ENCODE assay signal across 1 cellular context in the genomic region with DNA sequence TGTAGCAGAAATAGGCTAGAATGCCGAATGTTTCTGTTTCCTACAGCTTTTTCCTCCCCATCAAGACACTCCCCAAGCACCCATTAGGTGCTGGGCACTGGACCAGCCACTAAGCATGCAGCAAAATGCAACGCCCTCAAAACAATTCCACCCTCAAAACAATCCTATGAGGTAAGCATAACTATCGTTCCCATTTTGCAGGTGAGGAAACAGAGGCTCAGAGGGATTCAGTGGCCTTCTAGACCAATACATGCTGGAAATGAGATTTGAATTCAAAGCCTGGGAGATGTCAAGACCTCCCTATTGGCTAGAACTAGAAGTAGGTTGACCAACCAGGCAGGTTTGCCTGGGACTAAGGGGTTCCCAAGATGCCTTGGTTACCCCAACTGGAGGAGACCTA.
TF ChIP-seq lines count a peak whose summit lies in the region.

No MANE protein-coding gene starts in this region.

TF ChIP-seq in HepG2, 621 proteins besides CTCF, POLR2A, EP300 and RAD21:
- TF ChIP-seq CCDC6 (CRISPR knock-in tag; IDR thresholded peaks at IDR 0.05) = peak; percentile 25; the same call in 1 of the 2 replicates
- TF ChIP-seq, protein P1, sequence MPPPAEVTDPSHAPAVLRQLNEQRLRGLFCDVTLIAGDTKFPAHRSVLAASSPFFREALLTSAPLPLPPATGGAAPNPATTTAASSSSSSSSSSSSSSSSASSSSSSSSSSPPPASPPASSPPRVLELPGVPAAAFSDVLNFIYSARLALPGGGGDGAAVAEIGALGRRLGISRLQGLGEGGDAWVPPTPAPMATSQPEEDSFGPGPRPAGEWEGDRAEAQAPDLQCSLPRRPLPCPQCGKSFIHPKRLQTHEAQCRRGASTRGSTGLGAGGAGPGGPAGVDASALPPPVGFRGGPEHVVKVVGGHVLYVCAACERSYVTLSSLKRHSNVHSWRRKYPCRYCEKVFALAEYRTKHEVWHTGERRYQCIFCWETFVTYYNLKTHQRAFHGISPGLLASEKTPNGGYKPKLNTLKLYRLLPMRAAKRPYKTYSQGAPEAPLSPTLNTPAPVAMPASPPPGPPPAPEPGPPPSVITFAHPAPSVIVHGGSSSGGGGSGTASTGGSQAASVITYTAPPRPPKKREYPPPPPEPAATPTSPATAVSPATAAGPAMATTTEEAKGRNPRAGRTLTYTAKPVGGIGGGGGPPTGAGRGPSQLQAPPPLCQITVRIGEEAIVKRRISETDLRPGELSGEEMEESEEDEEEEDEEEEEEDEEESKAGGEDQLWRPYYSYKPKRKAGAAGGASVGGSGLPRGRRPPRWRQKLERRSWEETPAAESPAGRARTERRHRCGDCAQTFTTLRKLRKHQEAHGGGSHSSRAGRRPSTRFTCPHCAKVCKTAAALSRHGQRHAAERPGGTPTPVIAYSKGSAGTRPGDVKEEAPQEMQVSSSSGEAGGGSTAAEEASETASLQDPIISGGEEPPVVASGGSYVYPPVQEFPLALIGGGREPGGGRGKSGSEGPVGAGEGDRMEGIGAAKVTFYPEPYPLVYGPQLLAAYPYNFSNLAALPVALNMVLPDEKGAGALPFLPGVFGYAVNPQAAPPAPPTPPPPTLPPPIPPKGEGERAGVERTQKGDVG (CRISPR knock-in tag; IDR thresholded peaks at IDR 0.05; ENCODE audit: borderline replicate concordance) = no peak
